Comparison of ENCODE assay signal across 2 cellular contexts in genomic region chr16:90009172-90009899, GRCh38.
TF ChIP-seq lines count a peak whose summit lies in the region.

No MANE protein-coding gene starts in this region.

TF ChIP-seq in IMR-90, 13 proteins besides CTCF, POLR2A, EP300 and RAD21:
- no peak for TF ChIP-seq USF2 (IDR thresholded peaks at IDR 0.05; ENCODE audit: low read depth, low read length)
- TF ChIP-seq FOS (IDR thresholded peaks at IDR 0.05; ENCODE audit: low read depth, low read length), result no peak
- no peak for TF ChIP-seq BHLHE40 (IDR thresholded peaks at IDR 0.05; ENCODE audit: low read depth, low read length)

TF ChIP-seq in GM12878, 131 proteins besides CTCF, POLR2A, EP300 and RAD21:
- TF ChIP-seq SMARCA5 (IDR thresholded peaks at IDR 0.05) (no peak), MEF2B (IDR thresholded peaks at IDR 0.05; ENCODE audit: partially characterized antibody, poor library complexity, severe bottlenecking) (no peak), ATF3 (IDR thresholded peaks at IDR 0.05; ENCODE audit: borderline replicate concordance, extremely low read depth, low read depth, low read length) (no peak), PBX3 (IDR thresholded peaks at IDR 0.05; ENCODE audit: insufficient replicate concordance, low read depth, low read length) (no peak), USF2 (IDR thresholded peaks at IDR 0.05; ENCODE audit: borderline replicate concordance, low read depth, low read length) (no peak), SREBF2 (IDR thresholded peaks at IDR 0.05; ENCODE audit: low read length) (no peak), CBFB (IDR thresholded peaks at IDR 0.05; ENCODE audit: low read depth) (no peak), ATF2 (IDR thresholded peaks at IDR 0.05; ENCODE audit: low read length) (no peak), FOXM1 (IDR thresholded peaks at IDR 0.05; ENCODE audit: low read depth, low read length) (no peak), SIX5 (IDR thresholded peaks at IDR 0.05; ENCODE audit: low read depth, low read length, severe bottlenecking) (no peak), ATF7 (IDR thresholded peaks at IDR 0.05; ENCODE audit: low read depth) (no peak), SMC3 (IDR thresholded peaks at IDR 0.05; ENCODE audit: borderline replicate concordance, low read length) (no peak), BCL3 (IDR thresholded peaks at IDR 0.05; ENCODE audit: borderline replicate concordance, insufficient read depth, low read depth, low read length, poor library complexity, severe bottlenecking) (no peak), TBL1XR1 (IDR thresholded peaks at IDR 0.05; ENCODE audit: low read depth, low read length) (no peak; the same call in 1 of the 2 replicates), DPF2 (IDR thresholded peaks at IDR 0.05) (no peak), JUND (IDR thresholded peaks at IDR 0.05; ENCODE audit: low read depth, low read length) (no peak), KLF5 (IDR thresholded peaks at IDR 0.05; ENCODE audit: partially characterized antibody) (no peak)
